In the genomic region with DNA sequence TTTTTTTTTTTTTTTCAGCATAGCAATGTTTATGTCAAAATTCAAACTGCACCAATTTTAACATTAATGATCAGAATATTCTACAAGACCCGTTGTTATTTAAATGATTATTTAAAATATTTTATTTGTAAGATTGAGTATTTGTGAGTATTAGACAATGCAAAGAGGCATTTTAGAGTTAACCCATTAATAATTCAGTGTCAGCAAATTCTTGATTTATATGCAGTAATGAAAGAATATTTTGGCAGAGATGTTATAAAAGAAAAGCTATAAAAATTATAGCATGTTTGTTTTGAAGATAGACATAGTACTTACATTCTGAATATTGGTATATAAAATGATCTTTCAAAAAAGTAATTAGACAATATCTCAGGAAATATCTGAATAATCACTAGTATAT, we compare ENCODE assay signal across 25 cellular contexts.
"Had no signal": no experiment of that assay in that cellular context is flagged by ENCODE, and none has a peak within 500 bp of the region (broad histone marks: within the 10 kb centered on the region; RNA-seq: fewer than 3 reads in every experiment).

No MANE protein-coding gene starts in this region.

- DNase-seq: cortex of kidney; effector memory CD8-positive, alpha-beta T cell; erythroblast; esophagus squamous epithelium; hypothalamus; immature natural killer cell; left ventricle myocardium superior; lower lobe of right lung; naive thymus-derived CD8-positive, alpha-beta T cell; nephron progenitor cell; nucleus accumbens; posterior cingulate gyrus; psoas muscle; right cardiac atrium; stimulated activated CD4-positive, alpha-beta T cell treated with anti-CD3 and anti-CD28 coated beads, Interleukin-12 subunit alpha, Interleukin-12 subunit beta, amount 100 ng/mL, for 4 hours; stimulated activated CD4-positive, alpha-beta T cell treated with anti-CD3 and anti-CD28 coated beads, Interleukin-1b, Interleukin-23, amount 100 ng/mL, for 48 hours; stimulated activated CD4-positive, alpha-beta T cell treated with anti-CD3 and anti-CD28 coated beads, Interleukin-4, amount 100 ng/mL, for 24 hours; stimulated activated naive CD4-positive, alpha-beta T cell treated with Interleukin-2 at 50 U/mL for 16 hours; stomach; thyroid gland had no signal

- H3K4me1 Mint-ChIP-seq: immature natural killer cell; naive thymus-derived CD8-positive, alpha-beta T cell; nephron progenitor cell; stimulated activated effector memory CD8-positive, alpha-beta T cell treated with anti-CD3 and anti-CD28 coated beads, Interleukin-12 subunit alpha, Interleukin-12 subunit beta, amount 100 ng/mL, for 72 hours had no signal

- H3K4me1 ChIP-seq: esophagus squamous epithelium, lower lobe of right lung, psoas muscle, thyroid gland, vagina had no signal

- H3K27me3 Mint-ChIP-seq: effector memory CD8-positive, alpha-beta T cell; naive thymus-derived CD8-positive, alpha-beta T cell had no signal

- H3K27ac ChIP-seq: esophagus squamous epithelium, lower lobe of right lung, psoas muscle, skin epidermis, stomach, thyroid gland, vagina had no signal

- FAIRE-seq: endometrium, keratinocyte had no signal

- ATAC-seq: effector memory CD8-positive, alpha-beta T cell; left ventricle myocardium superior; lower lobe of right lung; naive thymus-derived CD8-positive, alpha-beta T cell; psoas muscle; right cardiac atrium; stimulated activated effector memory CD8-positive, alpha-beta T cell treated with anti-CD3 and anti-CD28 coated beads, Interleukin-12 subunit alpha, Interleukin-12 subunit beta, amount 100 ng/mL, for 72 hours had no signal

- H3K4me3 ChIP-seq: esophagus squamous epithelium, lower lobe of right lung, psoas muscle, skin epidermis, stomach, thyroid gland, vagina had no signal

- H3K36me3 ChIP-seq: esophagus squamous epithelium, lower lobe of right lung, stomach, thyroid gland, vagina had no signal

- H3K27ac Mint-ChIP-seq: effector memory CD8-positive, alpha-beta T cell; immature natural killer cell; naive thymus-derived CD8-positive, alpha-beta T cell; nephron progenitor cell; stimulated activated effector memory CD8-positive, alpha-beta T cell treated with anti-CD3 and anti-CD28 coated beads, Interleukin-12 subunit alpha, Interleukin-12 subunit beta, amount 100 ng/mL, for 72 hours had no signal

- H3K4me3 Mint-ChIP-seq: effector memory CD8-positive, alpha-beta T cell; immature natural killer cell; naive thymus-derived CD8-positive, alpha-beta T cell; nephron progenitor cell; stimulated activated effector memory CD8-positive, alpha-beta T cell treated with anti-CD3 and anti-CD28 coated beads, Interleukin-12 subunit alpha, Interleukin-12 subunit beta, amount 100 ng/mL, for 72 hours had no signal

- H3K9me3 Mint-ChIP-seq: nephron progenitor cell had no signal

- H3K27me3 ChIP-seq: esophagus squamous epithelium, stomach, thyroid gland, vagina had no signal

- H3K36me3 Mint-ChIP-seq: naive thymus-derived CD8-positive, alpha-beta T cell; stimulated activated effector memory CD8-positive, alpha-beta T cell treated with anti-CD3 and anti-CD28 coated beads, Interleukin-12 subunit alpha, Interleukin-12 subunit beta, amount 100 ng/mL, for 72 hours had no signal
